ENCODE assay signal across 8 cellular contexts in the genomic region with DNA sequence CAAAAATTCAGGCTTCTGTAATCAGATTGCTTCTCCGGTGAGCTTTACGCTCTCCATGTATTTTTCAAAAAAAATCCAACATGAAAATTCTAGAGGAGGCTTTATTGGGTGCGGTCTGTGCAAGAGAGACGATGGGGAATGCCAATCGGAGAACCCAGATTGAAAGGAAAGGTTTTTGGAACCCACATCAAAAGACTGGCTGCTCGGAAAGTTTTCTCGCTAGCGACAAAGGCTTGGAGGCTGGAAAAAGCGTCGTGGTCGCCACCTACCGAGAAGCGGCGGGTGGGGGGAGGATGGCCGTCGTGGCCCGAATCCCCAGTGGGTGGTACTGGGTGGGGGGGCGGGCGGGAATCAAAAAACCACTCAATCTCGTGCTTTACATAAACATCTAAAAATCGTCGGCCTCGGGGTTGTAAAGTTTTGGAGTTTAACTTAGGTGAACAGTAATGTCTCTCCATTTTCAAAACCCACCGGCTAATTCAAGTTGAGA. TPM values are rescaled to one million over a fixed set of nuclear protein-coding genes. Genes with fewer than 3 reads are reported as not detected.
DNase-seq lines count a peak whose midpoint lies in the region; ATAC-seq and TF ChIP-seq lines count a peak whose summit lies in the region.

No MANE protein-coding gene starts in this region.

- H3K4me3 ChIP-seq in ectodermal cell (ENCODE audit: insufficient read depth, low read depth, low read length) (peak overlapping the region; percentile 58), mesenchymal stem cell (ENCODE audit: insufficient read depth in 1 of 2, low read depth in 1 of 2, low read length in 2 of 2) (peak overlapping the region in 1 of 2 experiments; percentile 82)

- no peak overlapping the region for H3K23ac ChIP-seq in mesenchymal stem cell (ENCODE audit: low read length in 2 of 2)

- peak overlapping the region; percentile 65 for H2AK5ac ChIP-seq in mesenchymal stem cell (ENCODE audit: low read length, severe bottlenecking)

- H4K8ac ChIP-seq in mesenchymal stem cell (ENCODE audit: low read length): no peak overlapping the region

- CTCF ChIA-PET in activated CD4-positive, alpha-beta memory T cell treated with anti-CD3 and anti-CD28 coated beads for 36 hours (lab: Charles Lee): interaction anchor here (0.6 kb wide), 1 partner anchor 508 kb away, joined by 5 read pairs; no protein-coding TSS in a partner anchor

- H4K91ac ChIP-seq in mesenchymal stem cell (ENCODE audit: low read length): no peak overlapping the region

- no peak overlapping the region for H2AFZ ChIP-seq in mesenchymal stem cell (ENCODE audit: low read depth, low read length)

- peak overlapping the region; percentile 89 for H3K9ac ChIP-seq in mesenchymal stem cell (ENCODE audit: low read length)

- H3K79me1 ChIP-seq in mesenchymal stem cell (replicated peaks; ENCODE audit: low read length, poor library complexity, severe bottlenecking): no peaks in the 10 kb centered on the region

- ATAC-seq in omental fat pad (ENCODE audit: low FRiP score) (no peak), GM21737 (IDR thresholded peaks at IDR 0.05; ENCODE audit: unreplicated experiment) (no peak)

- peak; percentile 61 for DNase-seq in NCI-H2171 (lab: John Stamatoyannopoulos, UW)
- peak; percentile 70 for DNase-seq in activated CD4-positive, alpha-beta memory T cell treated with anti-CD3 and anti-CD28 coated beads for 36 hours
- DNase-seq in mesenchymal stem cell: peak; percentile 35
- DNase-seq in stimulated activated CD8-positive, alpha-beta memory T cell treated with anti-CD3 and anti-CD28 coated beads, Interleukin-15, amount 100 ng/mL, for 4 hours (ENCODE audit: low read depth in 2 of 2): peak; percentile 33 to 45
- DNase-seq in omental fat pad (ENCODE audit: low spot score): no peak

- TF ChIP-seq CTCF in GM12873 (IDR thresholded peaks at IDR 0.05; ENCODE audit: insufficient read depth, low read depth, low read length, missing control alignments): peak; percentile 5
- no peak for TF ChIP-seq CTCF in omental fat pad (IDR thresholded peaks at IDR 0.05)

- peaks cover 32% of the 10 kb centered on the region for H3K4me1 ChIP-seq in ectodermal cell (ENCODE audit: control insufficient read depth, insufficient read depth, low read length)
- peaks cover 25% of the 10 kb centered on the region for H3K4me1 ChIP-seq in mesenchymal stem cell (ENCODE audit: control insufficient read depth, insufficient read depth, low read depth, low read length)

- H3K27me3 Mint-ChIP-seq in activated CD4-positive, alpha-beta memory T cell treated with anti-CD3 and anti-CD28 coated beads for 36 hours: no peaks in the 10 kb centered on the region

- H3K9me3 ChIP-seq in ectodermal cell (ENCODE audit: control insufficient read depth, low read length) (no peaks in the 10 kb centered on the region), mesenchymal stem cell (ENCODE audit: control insufficient read depth, low read length) (no peaks in the 10 kb centered on the region)

- peak overlapping the region; percentile 96 for H3K27ac ChIP-seq in ectodermal cell (ENCODE audit: insufficient read depth, low read depth, low read length, poor library complexity, severe bottlenecking)
- H3K27ac ChIP-seq in mesenchymal stem cell (ENCODE audit: low read length, poor library complexity, severe bottlenecking): peak overlapping the region; percentile 99

- peak overlapping the region; percentile 23 for H2BK15ac ChIP-seq in mesenchymal stem cell (ENCODE audit: low read depth, poor library complexity, severe bottlenecking)

- H3K36me3 Mint-ChIP-seq in activated CD4-positive, alpha-beta memory T cell treated with anti-CD3 and anti-CD28 coated beads for 36 hours: peaks cover 3% of the 10 kb centered on the region

- peak overlapping the region; percentile 98 for H2BK5ac ChIP-seq in mesenchymal stem cell (ENCODE audit: low read depth, low read length, poor library complexity, severe bottlenecking)

- no peaks in the 10 kb centered on the region for H3K27me3 ChIP-seq in ectodermal cell (ENCODE audit: control insufficient read depth, insufficient read depth, low read length, poor library complexity, severe bottlenecking)
- no peaks in the 10 kb centered on the region for H3K27me3 ChIP-seq in mesenchymal stem cell (ENCODE audit: control insufficient read depth in 1 of 2, insufficient read depth in 1 of 2, low read length in 2 of 2)

- no peak overlapping the region for H3K14ac ChIP-seq in mesenchymal stem cell (ENCODE audit: low read length in 2 of 2)

- peak overlapping the region; percentile 21 to 95 for H3K18ac ChIP-seq in mesenchymal stem cell (ENCODE audit: low read depth in 1 of 2, low read length in 2 of 2)

- POLR2A ChIA-PET in activated CD4-positive, alpha-beta memory T cell treated with anti-CD3 and anti-CD28 coated beads for 36 hours (lab: Charles Lee): interaction anchor here (0.7 kb wide), 1 partner anchor 14 kb away, joined by 3 read pairs; no protein-coding TSS in a partner anchor

- peak overlapping the region; percentile 34 for H2BK120ac ChIP-seq in mesenchymal stem cell (ENCODE audit: low read depth, low read length)

- peak overlapping the region in 1 of 2 experiments; percentile 99 for H3K4ac ChIP-seq in mesenchymal stem cell (ENCODE audit: low read depth in 1 of 2, low read length in 2 of 2)

- no peak overlapping the region for H2BK12ac ChIP-seq in mesenchymal stem cell (ENCODE audit: low read length in 2 of 2)

- intact Hi-C loops in activated CD4-positive, alpha-beta memory T cell treated with anti-CD3 and anti-CD28 coated beads for 36 hours (cut with micrococcal nuclease): loop anchor here (2.0 to 5.0 kb wide), 2 partner anchors 204 to 404 kb away; a partner anchor contains a TSS

- H3K9me3 Mint-ChIP-seq in activated CD4-positive, alpha-beta memory T cell treated with anti-CD3 and anti-CD28 coated beads for 36 hours: no peaks in the 10 kb centered on the region

- H3K4me1 Mint-ChIP-seq in activated CD4-positive, alpha-beta memory T cell treated with anti-CD3 and anti-CD28 coated beads for 36 hours (ENCODE audit: low read depth): peaks cover 44% of the 10 kb centered on the region

- H3K36me3 ChIP-seq in ectodermal cell (ENCODE audit: control insufficient read depth, insufficient read depth, low read length): no peaks in the 10 kb centered on the region
- H3K36me3 ChIP-seq in mesenchymal stem cell (ENCODE audit: control insufficient read depth in 1 of 2, insufficient read depth in 2 of 2, low read depth in 1 of 2, low read length in 2 of 2): peaks cover 0 to 3% of the 10 kb centered on the region in 2 experiments

- peak overlapping the region; percentile 74 for H3K27ac Mint-ChIP-seq in activated CD4-positive, alpha-beta memory T cell treated with anti-CD3 and anti-CD28 coated beads for 36 hours

- WGBS in ectodermal cell, 2 experiments: 3 to 8% methylated on average over 14 to 20 of the region's 24 CpGs
- 7% methylated on average over 3 of the region's 24 CpGs for WGBS in mesenchymal stem cell

- peak overlapping the region; percentile 79 for H3K4me3 Mint-ChIP-seq in activated CD4-positive, alpha-beta memory T cell treated with anti-CD3 and anti-CD28 coated beads for 36 hours

- H3K4me2 ChIP-seq in mesenchymal stem cell (ENCODE audit: low read length, poor library complexity, severe bottlenecking): peak overlapping the region; percentile 97

RNA-seq across cellular contexts. Expression of a gene that starts 1.1 kb away (rescaled TPM):
- total RNA-seq in activated CD4-positive, alpha-beta memory T cell treated with anti-CD3 and anti-CD28 coated beads for 36 hours: 100 to 1,000 TPM; 113 to 116 TPM
- polyA plus RNA-seq in ectodermal cell (2013, experiment 1 of 4): 323 TPM
- polyA plus RNA-seq in ectodermal cell (2013, experiment 2 of 4): 337 TPM
- polyA plus RNA-seq in ectodermal cell (2013, experiment 3 of 4): 254 TPM
- 274 TPM for polyA plus RNA-seq in ectodermal cell (2013, experiment 4 of 4)
- polyA plus RNA-seq in mesenchymal stem cell (2013, experiment 1 of 2): 161 TPM
- 164 TPM for polyA plus RNA-seq in mesenchymal stem cell (2013, experiment 2 of 2)
- total RNA-seq in omental fat pad: 100 to 1,000 TPM; 119 to 178 (median 138) TPM
